Comparison of ENCODE assay signal across 1 cellular context in the genomic region with DNA sequence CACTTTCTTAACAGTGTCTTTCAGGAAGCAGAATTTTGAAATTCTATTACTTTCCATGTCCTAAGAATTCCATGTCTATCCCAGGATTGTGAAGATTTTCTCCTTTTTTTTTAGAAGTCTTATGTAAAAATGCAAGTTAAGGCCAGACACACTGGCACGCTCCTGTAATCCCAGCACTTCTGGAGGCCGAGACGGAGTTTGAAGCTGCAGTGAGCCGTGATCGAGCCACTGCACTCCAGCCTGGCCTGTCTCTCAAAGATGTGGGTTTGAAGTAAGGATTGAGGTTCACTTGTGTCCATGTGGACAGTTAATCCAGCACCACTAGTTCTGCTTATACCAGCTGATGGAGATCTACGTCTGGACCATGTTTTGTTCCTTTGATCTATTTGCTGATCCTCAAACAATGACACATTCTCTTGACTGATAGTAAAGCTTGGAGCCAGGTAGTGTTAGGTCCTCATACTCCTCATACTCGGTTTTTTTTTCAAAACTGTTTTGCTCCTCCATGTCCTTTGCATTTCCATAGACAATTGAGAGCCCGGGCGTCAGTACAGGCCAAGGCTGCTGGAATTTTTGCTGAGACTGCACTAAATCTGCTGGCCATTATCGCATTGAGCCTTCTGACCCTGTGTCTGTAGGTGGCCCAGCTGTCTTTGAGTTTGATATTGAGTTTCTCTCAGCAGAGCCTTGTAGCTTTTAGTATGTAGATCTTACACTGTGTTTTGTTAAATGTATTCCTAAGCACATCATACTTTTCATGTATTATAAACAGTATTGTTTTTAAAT.
TF ChIP-seq lines count a peak whose summit lies in the region.

No MANE protein-coding gene starts in this region.

TF ChIP-seq in GM12878, 131 proteins besides CTCF, POLR2A, EP300 and RAD21:
- no peak for TF ChIP-seq ZNF622 (IDR thresholded peaks at IDR 0.05)
- TF ChIP-seq, protein P1, sequence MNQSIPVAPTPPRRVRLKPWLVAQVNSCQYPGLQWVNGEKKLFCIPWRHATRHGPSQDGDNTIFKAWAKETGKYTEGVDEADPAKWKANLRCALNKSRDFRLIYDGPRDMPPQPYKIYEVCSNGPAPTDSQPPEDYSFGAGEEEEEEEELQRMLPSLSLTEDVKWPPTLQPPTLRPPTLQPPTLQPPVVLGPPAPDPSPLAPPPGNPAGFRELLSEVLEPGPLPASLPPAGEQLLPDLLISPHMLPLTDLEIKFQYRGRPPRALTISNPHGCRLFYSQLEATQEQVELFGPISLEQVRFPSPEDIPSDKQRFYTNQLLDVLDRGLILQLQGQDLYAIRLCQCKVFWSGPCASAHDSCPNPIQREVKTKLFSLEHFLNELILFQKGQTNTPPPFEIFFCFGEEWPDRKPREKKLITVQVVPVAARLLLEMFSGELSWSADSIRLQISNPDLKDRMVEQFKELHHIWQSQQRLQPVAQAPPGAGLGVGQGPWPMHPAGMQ (IDR thresholded peaks at IDR 0.05; ENCODE audit: borderline replicate concordance) = no peak
- no peak for TF ChIP-seq STAT3 (IDR thresholded peaks at IDR 0.05; ENCODE audit: low read depth, low read length)
- no peak for TF ChIP-seq TAF1 (IDR thresholded peaks at IDR 0.05; ENCODE audit: borderline replicate concordance, low read depth, low read length)
- no peak for TF ChIP-seq WRNIP1 (IDR thresholded peaks at IDR 0.05; ENCODE audit: borderline replicate concordance, low read depth, low read length)
- TF ChIP-seq USF1 (IDR thresholded peaks at IDR 0.05; ENCODE audit: borderline replicate concordance, extremely low read length, insufficient read depth, low read depth, low read length) = no peak
- no peak for TF ChIP-seq SMC3 (IDR thresholded peaks at IDR 0.05; ENCODE audit: borderline replicate concordance, low read length)
- TF ChIP-seq MYC (IDR thresholded peaks at IDR 0.05; ENCODE audit: insufficient read depth, insufficient read length, insufficient replicate concordance, low read length, severe bottlenecking) = no peak
TF ChIP-seq in GM12878: peak in this region for 0.
